2 cellular contexts compared by ENCODE assay signal in the genomic region with DNA sequence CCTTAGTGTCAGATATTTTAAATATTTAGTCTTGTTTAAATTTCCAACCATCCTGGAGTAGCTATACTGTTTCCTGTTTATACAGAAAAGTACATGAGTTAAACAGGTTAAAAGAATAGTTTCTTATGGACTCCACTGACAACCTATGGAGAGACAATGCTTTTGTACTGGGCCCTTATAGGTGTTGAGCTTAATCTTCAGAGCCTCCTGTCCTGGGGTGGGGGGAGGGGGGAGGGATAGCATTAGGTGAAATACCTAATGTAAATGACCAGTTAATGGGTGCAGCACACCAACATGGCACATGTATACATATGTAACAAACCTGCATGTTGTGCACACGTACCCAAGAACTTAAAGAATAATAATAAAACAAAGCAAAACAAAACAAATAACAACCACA.
TF ChIP-seq lines count a peak whose summit lies in the region.

No MANE protein-coding gene starts in this region.

TF ChIP-seq in GM23338, 12 proteins besides CTCF, POLR2A, EP300 and RAD21:
- TF ChIP-seq EZH2 (IDR thresholded peaks at IDR 0.05; ENCODE audit: low read depth, unreplicated experiment) (no peak), EZH2phosphoT487 (IDR thresholded peaks at IDR 0.05; ENCODE audit: unreplicated experiment) (no peak), JUNB (IDR thresholded peaks at IDR 0.05; ENCODE audit: unreplicated experiment) (no peak), STAT1 (IDR thresholded peaks at IDR 0.05; ENCODE audit: unreplicated experiment) (no peak), NANOG (IDR thresholded peaks at IDR 0.05; ENCODE audit: borderline replicate concordance) (no peak), ZNF114 (CRISPR knock-in tag; IDR thresholded peaks at IDR 0.05) (no peak), ZNF331 (CRISPR knock-in tag; IDR thresholded peaks at IDR 0.05; ENCODE audit: low read depth) (no peak)
- TF ChIP-seq, protein P1, sequence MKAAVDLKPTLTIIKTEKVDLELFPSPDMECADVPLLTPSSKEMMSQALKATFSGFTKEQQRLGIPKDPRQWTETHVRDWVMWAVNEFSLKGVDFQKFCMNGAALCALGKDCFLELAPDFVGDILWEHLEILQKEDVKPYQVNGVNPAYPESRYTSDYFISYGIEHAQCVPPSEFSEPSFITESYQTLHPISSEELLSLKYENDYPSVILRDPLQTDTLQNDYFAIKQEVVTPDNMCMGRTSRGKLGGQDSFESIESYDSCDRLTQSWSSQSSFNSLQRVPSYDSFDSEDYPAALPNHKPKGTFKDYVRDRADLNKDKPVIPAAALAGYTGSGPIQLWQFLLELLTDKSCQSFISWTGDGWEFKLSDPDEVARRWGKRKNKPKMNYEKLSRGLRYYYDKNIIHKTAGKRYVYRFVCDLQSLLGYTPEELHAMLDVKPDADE (IDR thresholded peaks at IDR 0.05) = no peak
- TF ChIP-seq, protein P2, sequence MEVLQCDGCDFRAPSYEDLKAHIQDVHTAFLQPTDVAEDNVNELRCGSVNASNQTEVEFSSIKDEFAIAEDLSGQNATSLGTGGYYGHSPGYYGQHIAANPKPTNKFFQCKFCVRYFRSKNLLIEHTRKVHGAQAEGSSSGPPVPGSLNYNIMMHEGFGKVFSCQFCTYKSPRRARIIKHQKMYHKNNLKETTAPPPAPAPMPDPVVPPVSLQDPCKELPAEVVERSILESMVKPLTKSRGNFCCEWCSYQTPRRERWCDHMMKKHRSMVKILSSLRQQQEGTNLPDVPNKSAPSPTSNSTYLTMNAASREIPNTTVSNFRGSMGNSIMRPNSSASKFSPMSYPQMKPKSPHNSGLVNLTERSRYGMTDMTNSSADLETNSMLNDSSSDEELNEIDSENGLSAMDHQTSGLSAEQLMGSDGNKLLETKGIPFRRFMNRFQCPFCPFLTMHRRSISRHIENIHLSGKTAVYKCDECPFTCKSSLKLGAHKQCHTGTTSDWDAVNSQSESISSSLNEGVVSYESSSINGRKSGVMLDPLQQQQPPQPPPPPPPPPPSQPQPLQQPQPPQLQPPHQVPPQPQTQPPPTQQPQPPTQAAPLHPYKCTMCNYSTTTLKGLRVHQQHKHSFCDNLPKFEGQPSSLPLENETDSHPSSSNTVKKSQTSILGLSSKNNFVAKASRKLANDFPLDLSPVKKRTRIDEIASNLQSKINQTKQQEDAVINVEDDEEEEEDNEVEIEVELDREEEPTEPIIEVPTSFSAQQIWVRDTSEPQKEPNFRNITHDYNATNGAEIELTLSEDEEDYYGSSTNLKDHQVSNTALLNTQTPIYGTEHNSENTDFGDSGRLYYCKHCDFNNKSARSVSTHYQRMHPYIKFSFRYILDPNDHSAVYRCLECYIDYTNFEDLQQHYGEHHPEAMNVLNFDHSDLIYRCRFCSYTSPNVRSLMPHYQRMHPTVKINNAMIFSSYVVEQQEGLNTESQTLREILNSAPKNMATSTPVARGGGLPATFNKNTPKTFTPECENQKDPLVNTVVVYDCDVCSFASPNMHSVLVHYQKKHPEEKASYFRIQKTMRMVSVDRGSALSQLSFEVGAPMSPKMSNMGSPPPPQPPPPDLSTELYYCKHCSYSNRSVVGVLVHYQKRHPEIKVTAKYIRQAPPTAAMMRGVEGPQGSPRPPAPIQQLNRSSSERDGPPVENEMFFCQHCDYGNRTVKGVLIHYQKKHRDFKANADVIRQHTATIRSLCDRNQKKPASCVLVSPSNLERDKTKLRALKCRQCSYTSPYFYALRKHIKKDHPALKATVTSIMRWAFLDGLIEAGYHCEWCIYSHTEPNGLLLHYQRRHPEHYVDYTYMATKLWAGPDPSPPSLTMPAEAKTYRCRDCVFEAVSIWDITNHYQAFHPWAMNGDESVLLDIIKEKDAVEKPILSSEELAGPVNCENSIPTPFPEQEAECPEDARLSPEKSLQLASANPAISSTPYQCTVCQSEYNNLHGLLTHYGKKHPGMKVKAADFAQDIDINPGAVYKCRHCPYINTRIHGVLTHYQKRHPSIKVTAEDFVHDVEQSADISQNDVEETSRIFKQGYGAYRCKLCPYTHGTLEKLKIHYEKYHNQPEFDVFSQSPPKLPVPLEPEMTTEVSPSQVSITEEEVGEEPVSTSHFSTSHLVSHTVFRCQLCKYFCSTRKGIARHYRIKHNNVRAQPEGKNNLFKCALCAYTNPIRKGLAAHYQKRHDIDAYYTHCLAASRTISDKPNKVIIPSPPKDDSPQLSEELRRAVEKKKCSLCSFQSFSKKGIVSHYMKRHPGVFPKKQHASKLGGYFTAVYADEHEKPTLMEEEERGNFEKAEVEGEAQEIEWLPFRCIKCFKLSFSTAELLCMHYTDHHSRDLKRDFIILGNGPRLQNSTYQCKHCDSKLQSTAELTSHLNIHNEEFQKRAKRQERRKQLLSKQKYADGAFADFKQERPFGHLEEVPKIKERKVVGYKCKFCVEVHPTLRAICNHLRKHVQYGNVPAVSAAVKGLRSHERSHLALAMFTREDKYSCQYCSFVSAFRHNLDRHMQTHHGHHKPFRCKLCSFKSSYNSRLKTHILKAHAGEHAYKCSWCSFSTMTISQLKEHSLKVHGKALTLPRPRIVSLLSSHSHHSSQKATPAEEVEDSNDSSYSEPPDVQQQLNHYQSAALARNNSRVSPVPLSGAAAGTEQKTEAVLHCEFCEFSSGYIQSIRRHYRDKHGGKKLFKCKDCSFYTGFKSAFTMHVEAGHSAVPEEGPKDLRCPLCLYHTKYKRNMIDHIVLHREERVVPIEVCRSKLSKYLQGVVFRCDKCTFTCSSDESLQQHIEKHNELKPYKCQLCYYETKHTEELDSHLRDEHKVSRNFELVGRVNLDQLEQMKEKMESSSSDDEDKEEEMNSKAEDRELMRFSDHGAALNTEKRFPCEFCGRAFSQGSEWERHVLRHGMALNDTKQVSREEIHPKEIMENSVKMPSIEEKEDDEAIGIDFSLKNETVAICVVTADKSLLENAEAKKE (CRISPR knock-in tag; IDR thresholded peaks at IDR 0.05) = no peak

TF ChIP-seq in IMR-90, 13 proteins besides CTCF, POLR2A, EP300 and RAD21:
- TF ChIP-seq RCOR1 (IDR thresholded peaks at IDR 0.05; ENCODE audit: insufficient replicate concordance, low read length) (no peak), FOS (IDR thresholded peaks at IDR 0.05; ENCODE audit: low read depth, low read length) (no peak), CEBPB (IDR thresholded peaks at IDR 0.05; ENCODE audit: low read depth, low read length) (no peak), MAFK (IDR thresholded peaks at IDR 0.05; ENCODE audit: low read depth, low read length) (no peak), CHD1 (IDR thresholded peaks at IDR 0.05; ENCODE audit: low read depth, low read length) (no peak), MXI1 (IDR thresholded peaks at IDR 0.05; ENCODE audit: borderline replicate concordance, low read depth, low read length) (no peak), BHLHE40 (IDR thresholded peaks at IDR 0.05; ENCODE audit: low read depth, low read length) (no peak), NFE2L2 (IDR thresholded peaks at IDR 0.05; ENCODE audit: low read depth, low read length) (no peak), MAZ (IDR thresholded peaks at IDR 0.05; ENCODE audit: borderline replicate concordance, low read depth, low read length) (no peak), RFX5 (IDR thresholded peaks at IDR 0.05; ENCODE audit: low read depth, low read length) (no peak), SMC3 (IDR thresholded peaks at IDR 0.05; ENCODE audit: low read depth, low read length) (no peak)
- TF ChIP-seq, protein P3, sequence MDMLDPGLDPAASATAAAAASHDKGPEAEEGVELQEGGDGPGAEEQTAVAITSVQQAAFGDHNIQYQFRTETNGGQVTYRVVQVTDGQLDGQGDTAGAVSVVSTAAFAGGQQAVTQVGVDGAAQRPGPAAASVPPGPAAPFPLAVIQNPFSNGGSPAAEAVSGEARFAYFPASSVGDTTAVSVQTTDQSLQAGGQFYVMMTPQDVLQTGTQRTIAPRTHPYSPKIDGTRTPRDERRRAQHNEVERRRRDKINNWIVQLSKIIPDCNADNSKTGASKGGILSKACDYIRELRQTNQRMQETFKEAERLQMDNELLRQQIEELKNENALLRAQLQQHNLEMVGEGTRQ (IDR thresholded peaks at IDR 0.05; ENCODE audit: low read depth, low read length) = no peak
- TF ChIP-seq, protein P4, sequence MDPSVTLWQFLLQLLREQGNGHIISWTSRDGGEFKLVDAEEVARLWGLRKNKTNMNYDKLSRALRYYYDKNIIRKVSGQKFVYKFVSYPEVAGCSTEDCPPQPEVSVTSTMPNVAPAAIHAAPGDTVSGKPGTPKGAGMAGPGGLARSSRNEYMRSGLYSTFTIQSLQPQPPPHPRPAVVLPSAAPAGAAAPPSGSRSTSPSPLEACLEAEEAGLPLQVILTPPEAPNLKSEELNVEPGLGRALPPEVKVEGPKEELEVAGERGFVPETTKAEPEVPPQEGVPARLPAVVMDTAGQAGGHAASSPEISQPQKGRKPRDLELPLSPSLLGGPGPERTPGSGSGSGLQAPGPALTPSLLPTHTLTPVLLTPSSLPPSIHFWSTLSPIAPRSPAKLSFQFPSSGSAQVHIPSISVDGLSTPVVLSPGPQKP (IDR thresholded peaks at IDR 0.05; ENCODE audit: borderline replicate concordance, low read depth, low read length) = no peak
